14 cellular contexts compared by ENCODE assay signal in the genomic region with DNA sequence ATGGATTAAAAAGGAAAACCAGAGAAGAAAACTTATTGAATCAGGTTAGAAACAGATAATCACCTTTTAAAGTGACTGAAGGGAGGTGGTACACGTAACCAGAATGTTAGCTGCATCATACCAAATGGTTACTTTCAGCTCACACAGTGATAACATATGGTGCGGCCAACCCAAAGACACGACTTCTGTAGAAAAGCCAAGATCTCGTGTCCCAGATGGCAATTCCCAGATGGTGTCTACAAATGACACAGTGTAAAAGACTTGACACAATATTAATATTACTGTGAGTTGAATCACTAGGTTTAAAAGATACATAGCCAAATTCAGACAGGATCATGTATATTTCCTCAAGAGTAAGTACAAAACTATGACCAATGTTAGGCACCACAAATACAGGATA.
"Had no signal": no experiment of that assay in that cellular context is flagged by ENCODE, and none has a peak within 500 bp of the region (broad histone marks: within the 10 kb centered on the region; RNA-seq: fewer than 3 reads in every experiment).

No MANE protein-coding gene starts in this region.

- H3K27ac Mint-ChIP-seq: activated CD4-positive, alpha-beta T cell treated with anti-CD3 and anti-CD28 coated beads, Interleukin-2, amount 10 ng/mL, durations not matched to agents 24 days and 14 days; naive thymus-derived CD8-positive, alpha-beta T cell; T-helper 2 cell treated with Interferon-gamma antibody and Interleukin-4, amounts not matched to agents 5 μg/mL and 100 μg/mL, for 36 hours had no signal

- H3K27me3 ChIP-seq: transverse colon, vagina had no signal

- ATAC-seq: left ventricle myocardium superior; naive thymus-derived CD8-positive, alpha-beta T cell had no signal

- H3K4me3 ChIP-seq: transverse colon, vagina had no signal

- H3K9me3 ChIP-seq: transverse colon, vagina had no signal

- H3K27me3 Mint-ChIP-seq: activated CD4-positive, alpha-beta T cell treated with anti-CD3 and anti-CD28 coated beads, Interleukin-2, amount 10 ng/mL, durations not matched to agents 24 days and 14 days; naive thymus-derived CD8-positive, alpha-beta T cell had no signal

- H3K9me3 Mint-ChIP-seq: activated CD4-positive, alpha-beta T cell treated with anti-CD3 and anti-CD28 coated beads, Interleukin-2, amount 10 ng/mL, durations not matched to agents 24 days and 14 days; naive thymus-derived CD8-positive, alpha-beta T cell; T-helper 2 cell treated with Interferon-gamma antibody and Interleukin-4, amounts not matched to agents 5 μg/mL and 100 μg/mL, for 36 hours had no signal

- DNase-seq: activated CD4-positive, alpha-beta T cell treated with anti-CD3 and anti-CD28 coated beads, Interleukin-2, amount 10 ng/mL, durations not matched to agents 24 days and 14 days; activated CD4-positive, CD25-positive, alpha-beta regulatory T cell; activated gamma-delta T cell treated with Interleukin-2 at 50 U/mL for 16 hours; aorta; hypothalamus; kidney; left ventricle myocardium superior; mesenchymal stem cell; naive thymus-derived CD8-positive, alpha-beta T cell; stimulated activated CD4-positive, alpha-beta T cell treated with anti-CD3 and anti-CD28 coated beads, Interleukin-4, amount 100 ng/mL, for 24 hours; stimulated activated naive CD4-positive, alpha-beta T cell; transverse colon had no signal

- H3K4me3 Mint-ChIP-seq: activated CD4-positive, alpha-beta T cell treated with anti-CD3 and anti-CD28 coated beads, Interleukin-2, amount 10 ng/mL, durations not matched to agents 24 days and 14 days; naive thymus-derived CD8-positive, alpha-beta T cell; T-helper 2 cell treated with Interferon-gamma antibody and Interleukin-4, amounts not matched to agents 5 μg/mL and 100 μg/mL, for 36 hours had no signal

- H3K27ac ChIP-seq: transverse colon, vagina had no signal
